Comparison of ENCODE assay signal across 22 cellular contexts in the genomic region with DNA sequence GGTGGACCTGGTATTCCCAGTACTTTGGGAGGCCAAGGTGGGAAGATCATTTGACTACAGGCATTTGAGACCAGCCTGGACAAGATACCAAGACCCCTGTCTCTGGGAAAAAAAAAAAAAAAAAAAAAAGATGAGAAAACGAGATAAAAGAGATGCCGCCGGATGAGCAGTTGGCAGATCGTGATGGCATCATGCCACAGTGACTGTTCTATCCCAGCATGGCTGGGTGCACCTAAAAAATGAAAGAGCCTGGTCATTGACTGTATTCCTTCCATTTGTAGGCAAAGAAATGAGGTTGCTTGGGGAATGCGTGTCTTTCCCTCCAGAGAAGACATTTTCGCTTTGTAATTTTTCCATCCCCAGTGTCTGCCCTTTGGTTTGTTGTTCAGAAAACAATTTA.
"Had no signal": no experiment of that assay in that cellular context is flagged by ENCODE, and none has a peak within 500 bp of the region (broad histone marks: within the 10 kb centered on the region; RNA-seq: fewer than 3 reads in every experiment).

No MANE protein-coding gene starts in this region.

- H3K9me3 Mint-ChIP-seq: activated CD4-positive, alpha-beta memory T cell treated with anti-CD3 and anti-CD28 coated beads, Interleukin-2, amount 10 ng/mL, durations not matched to agents 7 days and 5 days; activated CD4-positive, alpha-beta T cell treated with anti-CD3 and anti-CD28 coated beads, Interleukin-2, amount 10 ng/mL, durations not matched to agents 7 days and 5 days; activated naive CD4-positive, alpha-beta T cell treated with anti-CD3 and anti-CD28 coated beads, Interleukin-2, amount 50 U/mL, for 72 hours; activated T-cell treated with anti-CD3 and anti-CD28 coated beads, Interleukin-2, amount 50 U/mL, for 24 hours; memory B cell; natural killer cell had no signal

- H3K27ac ChIP-seq: neutrophil, ovary, right lobe of liver, skin epidermis, testis, upper lobe of left lung, vagina had no signal

- H3K36me3 Mint-ChIP-seq: activated naive CD4-positive, alpha-beta T cell treated with anti-CD3 and anti-CD28 coated beads, Interleukin-2, amount 50 U/mL, for 72 hours; memory B cell; natural killer cell had no signal

- H3K4me3 ChIP-seq: heart left ventricle, ovary, right lobe of liver, skin epidermis, testis, upper lobe of left lung, vagina had no signal

- DNase-seq: activated CD4-positive, alpha-beta memory T cell treated with anti-CD3 and anti-CD28 coated beads, Interleukin-2, amount 10 ng/mL, durations not matched to agents 7 days and 5 days; activated CD4-positive, alpha-beta T cell treated with anti-CD3 and anti-CD28 coated beads for 1 hour; activated CD4-positive, alpha-beta T cell treated with anti-CD3 and anti-CD28 coated beads, Interleukin-2, amount 10 ng/mL, durations not matched to agents 7 days and 5 days; activated CD8-positive, alpha-beta memory T cell treated with anti-CD3 and anti-CD28 coated beads, Interleukin-2, amount 50 U/mL, for 48 hours; activated gamma-delta T cell treated with Interleukin-2 at 50 U/mL for 16 hours; activated T-cell treated with anti-CD3 and anti-CD28 coated beads, Interleukin-2, amount 50 U/mL, for 24 hours; heart left ventricle; natural killer cell; ovary; right lobe of liver; stimulated activated CD4-positive, alpha-beta T cell treated with anti-CD3 and anti-CD28 coated beads, Interleukin-12 subunit alpha, Interleukin-12 subunit beta, amount 100 ng/mL, for 4 hours; stimulated activated CD4-positive, alpha-beta T cell treated with anti-CD3 and anti-CD28 coated beads, Interleukin-4, amount 100 ng/mL, for 1 hour; stimulated activated naive CD8-positive, alpha-beta T cell treated with anti-CD3 and anti-CD28 coated beads, Interleukin-15, Interleukin-2, amounts not matched to agents 100 U/mL and 50 U/mL, for 24 hours; T-helper 2 cell; testis; upper lobe of left lung had no signal

- ATAC-seq: activated naive CD4-positive, alpha-beta T cell treated with anti-CD3 and anti-CD28 coated beads, Interleukin-2, amount 50 U/mL, for 72 hours; heart left ventricle; natural killer cell; right lobe of liver; stimulated activated naive CD8-positive, alpha-beta T cell treated with anti-CD3 and anti-CD28 coated beads, Interleukin-15, Interleukin-2, amounts not matched to agents 100 U/mL and 50 U/mL, for 24 hours had no signal

- H3K36me3 ChIP-seq: heart left ventricle, neutrophil, ovary, right lobe of liver, upper lobe of left lung, vagina had no signal

- H3K27ac Mint-ChIP-seq: activated CD4-positive, alpha-beta memory T cell treated with anti-CD3 and anti-CD28 coated beads, Interleukin-2, amount 10 ng/mL, durations not matched to agents 7 days and 5 days; activated CD4-positive, alpha-beta T cell treated with anti-CD3 and anti-CD28 coated beads, Interleukin-2, amount 10 ng/mL, durations not matched to agents 7 days and 5 days; activated naive CD4-positive, alpha-beta T cell treated with anti-CD3 and anti-CD28 coated beads, Interleukin-2, amount 50 U/mL, for 72 hours; activated T-cell treated with anti-CD3 and anti-CD28 coated beads, Interleukin-2, amount 50 U/mL, for 24 hours; memory B cell; natural killer cell; progenitor cell of endocrine pancreas had no signal

- H3K4me3 Mint-ChIP-seq: activated CD4-positive, alpha-beta memory T cell treated with anti-CD3 and anti-CD28 coated beads, Interleukin-2, amount 10 ng/mL, durations not matched to agents 7 days and 5 days; activated CD4-positive, alpha-beta T cell treated with anti-CD3 and anti-CD28 coated beads, Interleukin-2, amount 10 ng/mL, durations not matched to agents 7 days and 5 days; activated T-cell treated with anti-CD3 and anti-CD28 coated beads, Interleukin-2, amount 50 U/mL, for 24 hours; memory B cell; natural killer cell had no signal

- H3K9me3 ChIP-seq: heart left ventricle, neutrophil, ovary, right lobe of liver, testis, upper lobe of left lung, vagina had no signal

- H3K27me3 ChIP-seq: heart left ventricle, ovary, right lobe of liver, testis, upper lobe of left lung, vagina had no signal

- H3K4me1 ChIP-seq: vagina had no signal

- H3K4me1 Mint-ChIP-seq: activated CD4-positive, alpha-beta memory T cell treated with anti-CD3 and anti-CD28 coated beads, Interleukin-2, amount 10 ng/mL, durations not matched to agents 7 days and 5 days; activated CD4-positive, alpha-beta T cell treated with anti-CD3 and anti-CD28 coated beads, Interleukin-2, amount 10 ng/mL, durations not matched to agents 7 days and 5 days; memory B cell; natural killer cell had no signal
